Comparison of ENCODE assay signal across 8 cellular contexts in genomic region chr7:121302214-121302745, GRCh38. TPM values are rescaled to one million over a fixed set of nuclear protein-coding genes. Genes with fewer than 3 reads are reported as not detected.
DNase-seq lines count a peak whose midpoint lies in the region; ATAC-seq, FAIRE-seq and TF ChIP-seq lines count a peak whose summit lies in the region.

No MANE protein-coding gene starts in this region.

- no peaks in the 10 kb centered on the region for H4K20me1 ChIP-seq in HCT116 (ENCODE audit: insufficient read depth)
- no peaks in the 10 kb centered on the region for H4K20me1 ChIP-seq in HepG2 (ENCODE audit: insufficient read depth, low read length)

- RAD21 ChIA-PET in HCT116 (lab: Charles Lee; ENCODE audit: low non-redundant PET in 1 of 2, low total read pairs in 2 of 2, uncharacterized antibody in 2 of 2, unreplicated experiment in 2 of 2), result interaction anchor here in 1 of 2 experiments (0.7 kb wide), 1 partner anchor 92 kb away, joined by 3 read pairs; no protein-coding TSS in a partner anchor

- ATAC-seq in GM18867 (IDR thresholded peaks at IDR 0.05; ENCODE audit: unreplicated experiment) (peak; percentile 95), HCT116 (peak; percentile 92), HepG2 (no peak)

- in situ Hi-C loops in HepG2 (cut with HindIII; ENCODE audit: extremely low pct_ligation_motif_present, low pct_unique_long_range_greater_than_20kb), result no loop called here

- H2AFZ ChIP-seq in HCT116 (ENCODE audit: low read depth, low read length, poor library complexity, severe bottlenecking) (no peak overlapping the region), HepG2 (ENCODE audit: low read length) (no peak overlapping the region)

- TF ChIP-seq POLR2A in HCT116 (IDR thresholded peaks at IDR 0.05; ENCODE audit: borderline replicate concordance, extremely low read depth, insufficient read depth, insufficient read length) (peak; percentile 37), HepG2 (IDR thresholded peaks at IDR 0.05; ENCODE audit: insufficient read depth in 1 of 2, low read depth in 2 of 2, low read length in 2 of 2) (no peak), stomach (IDR thresholded peaks at IDR 0.05) (no peak)

- POLR2A ChIA-PET in HCT116 (lab: Charles Lee), result no interaction called here
- POLR2A ChIA-PET in HepG2 (lab: Yijun Ruan, JAX), result no interaction called here

- H3K27ac ChIP-seq in HCT116 (ENCODE audit: low read depth, low read length) (peak overlapping the region; percentile 96), HepG2 (ENCODE audit: extremely low read length, insufficient read depth, low read length) (no peak overlapping the region), stomach (no peak overlapping the region)

- peak overlapping the region in 1 of 2 experiments; percentile 35; a peak in 2 of 4 replicates for H3K4me3 ChIP-seq in HCT116 (replicated peaks in 1 of 2; ENCODE audit: low read depth in 1 of 2, low read length in 2 of 2)
- no peak overlapping the region for H3K4me3 ChIP-seq in HepG2 (replicated peaks in 1 of 3; ENCODE audit: insufficient read depth in 1 of 3, low read depth in 2 of 3, low read length in 3 of 3)
- H3K4me3 ChIP-seq in stomach, result no peak overlapping the region

- peak overlapping the region; percentile 67 for H3K9ac ChIP-seq in HCT116 (ENCODE audit: low read length)
- H3K9ac ChIP-seq in HepG2 (ENCODE audit: insufficient read depth, low read depth, low read length), result no peak overlapping the region

- intact Hi-C loops in HCT116 (cut with micrococcal nuclease) (no loop called here), HepG2 (cut with micrococcal nuclease; ENCODE audit: unreplicated experiment) (no loop called here), stomach (cut with DNase I; ENCODE audit: low total_unique reads) (no loop called here)

- H3K9me3 ChIP-seq in HCT116 (ENCODE audit: control insufficient read depth in 1 of 2, insufficient read depth in 1 of 2, low read depth in 1 of 2, low read length in 2 of 2), result no peaks in the 10 kb centered on the region
- H3K9me3 ChIP-seq in HepG2 (ENCODE audit: low read length), result no peaks in the 10 kb centered on the region
- no peaks in the 10 kb centered on the region for H3K9me3 ChIP-seq in stomach

- H3K79me2 ChIP-seq in HCT116 (ENCODE audit: insufficient read depth, low read length), result no peaks in the 10 kb centered on the region
- no peaks in the 10 kb centered on the region for H3K79me2 ChIP-seq in HepG2 (ENCODE audit: insufficient read depth, low read length)

- TF ChIP-seq CTCF in HCT116 (IDR thresholded peaks at IDR 0.05 in 2 of 3, conservative IDR thresholded peaks at IDR 0.05 in 1 of 3; ENCODE audit: borderline replicate concordance in 1 of 3, insufficient read depth in 1 of 3, low read depth in 2 of 3, low read length in 2 of 3) (no peak), HepG2 (CRISPR knock-in tag; IDR thresholded peaks at IDR 0.05) (no peak), stomach (IDR thresholded peaks at IDR 0.05) (no peak)

- H3K4me1 ChIP-seq in HCT116 (ENCODE audit: control insufficient read depth in 1 of 2, insufficient read depth in 2 of 2, low read length in 2 of 2) (peaks cover 73 to 100% of the 10 kb centered on the region in 2 experiments), HepG2 (ENCODE audit: insufficient read depth, low read length) (no peaks in the 10 kb centered on the region), stomach (no peaks in the 10 kb centered on the region)

- BruUV-seq in HCT116 (replicated peaks; lab: Mats Ljungman, UMichigan) (no TSS peak), HepG2 (replicated peaks; lab: Mats Ljungman, UMichigan) (no TSS peak)

- FAIRE-seq in HepG2 (lab: Jason Lieb, UNC), result no peak

- DNase-seq in HCT116 (ENCODE audit: low read depth, low spot score) (peak; percentile 97), LHCN-M2 (ENCODE audit: low read depth) (peak; percentile 88), iris pigment epithelial cell (ENCODE audit: low read depth) (peak; percentile 64), HepG2 (ENCODE audit: low spot score) (no peak), stomach (no peak), inferior parietal cortex (ENCODE audit: extremely low spot score) (no peak), T-helper 9 cell (no peak)

- H3K27me3 ChIP-seq in HCT116 (ENCODE audit: insufficient read depth, low read length), result no peaks in the 10 kb centered on the region
- no peaks in the 10 kb centered on the region; a peak in 1 of 5 replicates for H3K27me3 ChIP-seq in HepG2 (ENCODE audit: control insufficient read depth in 1 of 2, insufficient read depth in 2 of 2, low read length in 2 of 2)
- H3K27me3 ChIP-seq in stomach, result no peaks in the 10 kb centered on the region

- TF ChIP-seq EP300 in HepG2 (IDR thresholded peaks at IDR 0.05; ENCODE audit: low read depth in 2 of 2, low read length in 2 of 2) (no peak), HepG2 (CRISPR knock-in tag; IDR thresholded peaks at IDR 0.05; ENCODE audit: borderline replicate concordance) (no peak), stomach (IDR thresholded peaks at IDR 0.05) (no peak)

- TF ChIP-seq RAD21 in HCT116 (IDR thresholded peaks at IDR 0.05; ENCODE audit: low read depth) (peak; percentile 50), HepG2 (CRISPR knock-in tag; IDR thresholded peaks at IDR 0.05) (no peak)

- H3K9me2 ChIP-seq in HCT116 (ENCODE audit: insufficient read depth), result no peaks in the 10 kb centered on the region

- H3K36me3 ChIP-seq in HCT116 (ENCODE audit: control insufficient read depth in 1 of 2, insufficient read depth in 2 of 2, low read length in 2 of 2), result no peaks in the 10 kb centered on the region
- H3K36me3 ChIP-seq in HepG2 (replicated peaks in 1 of 2; ENCODE audit: control insufficient read depth in 1 of 2, insufficient read depth in 2 of 2, low read length in 2 of 2), result no peaks in the 10 kb centered on the region
- no peaks in the 10 kb centered on the region for H3K36me3 ChIP-seq in stomach

- CTCF ChIA-PET in HCT116 (lab: Charles Lee) (no interaction called here), HepG2 (lab: Yijun Ruan, JAX; ENCODE audit: low intra/inter-chr PET ratio, low total read pairs) (no interaction called here)

- peak overlapping the region; percentile 56 for H3K4me2 ChIP-seq in HCT116 (ENCODE audit: low read length)
- no peak overlapping the region for H3K4me2 ChIP-seq in HepG2 (ENCODE audit: low read depth, low read length)

- WGBS in HepG2 (ENCODE audit: low lambda C conversion rate), result 24% methylated on average over 6 of the region's 8 CpGs
- 77 to 91% (median 84%) methylated on average over 8 of the region's 8 CpGs for WGBS in stomach, 5 donors

TF ChIP-seq in HCT116, 20 proteins besides CTCF, POLR2A, EP300 and RAD21 (continues in another document):
- peak; percentile 99 for TF ChIP-seq JUND (IDR thresholded peaks at IDR 0.05)
- no peak for TF ChIP-seq ZNF274 (IDR thresholded peaks at IDR 0.05; ENCODE audit: low read depth, low read length)
- TF ChIP-seq EZH2 (IDR thresholded peaks at IDR 0.05), result no peak
- no peak for TF ChIP-seq ZFX (IDR thresholded peaks at IDR 0.05)
- TF ChIP-seq EZH2phosphoT487 (IDR thresholded peaks at IDR 0.05; ENCODE audit: borderline replicate concordance), result no peak
- peak; percentile 100 for TF ChIP-seq SP1 (IDR thresholded peaks at IDR 0.05; ENCODE audit: low read depth)
- peak; percentile 81 for TF ChIP-seq SRF (IDR thresholded peaks at IDR 0.05; ENCODE audit: low read depth)
- TF ChIP-seq, protein P1, sequence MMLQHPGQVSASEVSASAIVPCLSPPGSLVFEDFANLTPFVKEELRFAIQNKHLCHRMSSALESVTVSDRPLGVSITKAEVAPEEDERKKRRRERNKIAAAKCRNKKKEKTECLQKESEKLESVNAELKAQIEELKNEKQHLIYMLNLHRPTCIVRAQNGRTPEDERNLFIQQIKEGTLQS (IDR thresholded peaks at IDR 0.05), result peak; percentile 14; the same call in 1 of the 2 replicates

TF ChIP-seq in HepG2, 621 proteins besides CTCF, POLR2A, EP300 and RAD21 (continues in another document):
- TF ChIP-seq ZNF749 (CRISPR knock-in tag; IDR thresholded peaks at IDR 0.05; ENCODE audit: borderline replicate concordance) (no peak), HNF4G (IDR thresholded peaks at IDR 0.05; ENCODE audit: borderline replicate concordance, low read depth, low read length) (no peak), HNF4G (CRISPR knock-in tag; IDR thresholded peaks at IDR 0.05; ENCODE audit: borderline replicate concordance, low read depth) (no peak), ZNF264 (CRISPR knock-in tag; IDR thresholded peaks at IDR 0.05) (no peak), MEIS2 (CRISPR knock-in tag; IDR thresholded peaks at IDR 0.05) (no peak)

RNA-seq across cellular contexts. Expression of gene WNT16, which starts 26.5 kb away (rescaled TPM):
- 152 TPM for total RNA-seq in HCT116 (2021; ENCODE audit: unreplicated experiment)
- polyA plus RNA-seq in HCT116 (2012), result 89.8 and 100 TPM in 2 replicates
- 0.06 TPM in 1 of 2 replicates, not detected in the other for total RNA-seq in LHCN-M2 (2014; rRNA removed)
- polyA plus RNA-seq in LHCN-M2 (2012), result 0.02 TPM
- total RNA-seq in HepG2 (2016; rRNA removed; fragmentation: Illumina TruSeq; extraction: Trizol), result not detected in 2 replicates
- total RNA-seq in HepG2 (2016; cell fraction: cytosol; rRNA removed; fragmentation: Illumina TruSeq; extraction: Trizol; ENCODE audit: low read depth), result not detected in 2 replicates
- not detected in 2 replicates for total RNA-seq in HepG2 (2016; cell fraction: insoluble cytoplasmic fraction; rRNA removed; fragmentation: Illumina TruSeq; extraction: Trizol)
- not detected in 2 replicates for total RNA-seq in HepG2 (2016; cell fraction: membrane; rRNA removed; fragmentation: Illumina TruSeq; extraction: Trizol)
- not detected in 2 replicates for total RNA-seq in HepG2 (2016; cell fraction: nucleus; rRNA removed; fragmentation: Illumina TruSeq; extraction: Trizol)
- polyA plus RNA-seq in HepG2 (2011; rRNA removed), result not detected in 2 replicates
- polyA plus RNA-seq in HepG2 (2011; cell fraction: cytosol; rRNA removed), result not detected in 2 replicates
- polyA plus RNA-seq in HepG2 (2011; cell fraction: nucleus; rRNA removed), result not detected in 2 replicates
- polyA plus RNA-seq in HepG2 (2012), result not detected in 2 replicates
- not detected in 2 replicates for polyA plus RNA-seq in HepG2 (2016; cell fraction: cytosol; fragmentation: Illumina TruSeq; extraction: Trizol; ENCODE audit: low read depth)
- not detected in 2 replicates for polyA plus RNA-seq in HepG2 (2016; cell fraction: insoluble cytoplasmic fraction; fragmentation: Illumina TruSeq; extraction: Trizol; ENCODE audit: low read depth)
- not detected in 2 replicates for polyA plus RNA-seq in HepG2 (2016; cell fraction: membrane; fragmentation: Illumina TruSeq; extraction: Trizol; ENCODE audit: low read depth)
- not detected in 2 replicates for polyA plus RNA-seq in HepG2 (2016; cell fraction: nucleus; fragmentation: Illumina TruSeq; extraction: Trizol; ENCODE audit: insufficient read depth, low read depth)
- not detected in 2 replicates for polyA minus RNA-seq in HepG2 (2011; rRNA and poly(A)+ RNA removed; ENCODE audit: low replicate concordance)
- not detected in 2 replicates for polyA minus RNA-seq in HepG2 (2011; cell fraction: cytosol; rRNA and poly(A)+ RNA removed)
- polyA minus RNA-seq in HepG2 (2011; cell fraction: nucleus; rRNA and poly(A)+ RNA removed), result not detected in 2 replicates
- total RNA-seq in stomach, result under 1 TPM in 1 of 5 donors, not detected in 4; 0.37 TPM
- polyA plus RNA-seq in stomach, result under 1 TPM in 1 of 3 donors, not detected in 2; 0.05 TPM

Comparison
In these comparisons a context has a peak if more than half of its experiments do, and no peak if none do; other contexts are left out.
1. DNase-seq: peak in HCT116 (single experiment), LHCN-M2 (single experiment) and iris pigment epithelial cell (single experiment); none in HepG2 (single experiment), stomach (single experiment), inferior parietal cortex (single experiment) and T-helper 9 cell (single experiment).
2. RNA of gene WNT16, which starts 26.5 kb away (total RNA-seq): 152 TPM in HCT116 (single experiment); 0.06 TPM in LHCN-M2, not detected in HepG2 and 0.37 TPM in stomach; every median in the first group is over 100 times any median in the second.